In genomic region chr22:43526951-43527350, GRCh38 we compare ENCODE assay signal across 15 cellular contexts.
DNase-seq lines count a peak whose midpoint lies in the region; ATAC-seq and TF ChIP-seq lines count a peak whose summit lies in the region.
"Had no signal": no experiment of that assay in that cellular context is flagged by ENCODE, and none has a peak within 500 bp of the region (broad histone marks: within the 10 kb centered on the region; RNA-seq: fewer than 3 reads in every experiment).

No MANE protein-coding gene starts in this region.

- H3K4me1 ChIP-seq in thyroid gland, result peaks cover 10 to 11% of the 10 kb centered on the region in 2 donors
- H3K4me1 ChIP-seq: Caco-2 had no signal

- no peaks in the 10 kb centered on the region for H3K4me1 Mint-ChIP-seq in activated T-cell treated with anti-CD3 and anti-CD28 coated beads, Interleukin-2, amount 50 U/mL, for 4 hours (ENCODE audit: low read depth)

- H3K27me3 ChIP-seq in thyroid gland, result no peaks in the 10 kb centered on the region

- TF ChIP-seq POLR2A in thyroid gland (IDR thresholded peaks at IDR 0.05), result no peak

- no peaks in the 10 kb centered on the region for H3K9me3 ChIP-seq in thyroid gland
- H3K9me3 ChIP-seq: Caco-2 had no signal

- H3K9me3 Mint-ChIP-seq in activated T-cell treated with anti-CD3 and anti-CD28 coated beads, Interleukin-2, amount 50 U/mL, for 4 hours, result no peaks in the 10 kb centered on the region
- H3K9me3 Mint-ChIP-seq: CD4-positive, alpha-beta T cell; GM23338 had no signal

- intact Hi-C loops in posterior vena cava (cut with DNase I) (no loop called here), thyroid gland (cut with DNase I) (no loop called here)

- H3K4me3 Mint-ChIP-seq in activated T-cell treated with anti-CD3 and anti-CD28 coated beads, Interleukin-2, amount 50 U/mL, for 4 hours, result no peak overlapping the region
- H3K4me3 Mint-ChIP-seq: CD4-positive, alpha-beta T cell; GM23338; HFFc6 had no signal

- 88 to 100% methylated on average over 2 to 5 of the region's 5 CpGs for WGBS in thyroid gland, 2 donors

- peak; percentile 20 for DNase-seq in RPMI8226
- peak; percentile 37 for DNase-seq in islet precursor cell
- peak; percentile 48 for DNase-seq in posterior vena cava (ENCODE audit: low spot score)
- DNase-seq in thyroid gland, result no peak
- DNase-seq in activated T-cell treated with anti-CD3 and anti-CD28 coated beads, Interleukin-2, amount 50 U/mL, for 4 hours, result no peak
- no peak for DNase-seq in NK-92 (lab: John Stamatoyannopoulos, UW; ENCODE audit: unreplicated experiment)
- DNase-seq: ACHN; Caco-2; CD4-positive, alpha-beta T cell; H7; HFFc6; IMR-90 had no signal

- H3K36me3 Mint-ChIP-seq in activated T-cell treated with anti-CD3 and anti-CD28 coated beads, Interleukin-2, amount 50 U/mL, for 4 hours (ENCODE audit: insufficient read depth), result no peaks in the 10 kb centered on the region

- no peak for ATAC-seq in activated T-cell treated with anti-CD3 and anti-CD28 coated beads, Interleukin-2, amount 50 U/mL, for 4 hours
- ATAC-seq: GM23338, HCT116 had no signal

- no peak for TF ChIP-seq CTCF in thyroid gland (IDR thresholded peaks at IDR 0.05)

- no peaks in the 10 kb centered on the region for H3K36me3 ChIP-seq in thyroid gland

- H3K27ac ChIP-seq in thyroid gland, result no peak overlapping the region
- H3K27ac ChIP-seq: C4-2B had no signal

- H3K4me3 ChIP-seq in thyroid gland (replicated peaks in 1 of 3), result no peak overlapping the region
- H3K4me3 ChIP-seq: GM23338 had no signal

- H3K27me3 Mint-ChIP-seq in activated T-cell treated with anti-CD3 and anti-CD28 coated beads, Interleukin-2, amount 50 U/mL, for 4 hours (ENCODE audit: low read depth), result peaks cover 15% of the 10 kb centered on the region

Comparison
In these comparisons a context has a peak if more than half of its experiments do, and no peak if none do; other contexts are left out.
1. DNase-seq: peak in RPMI8226 (single experiment), islet precursor cell (single experiment) and posterior vena cava (single experiment); none in thyroid gland (0 of 2), activated T-cell treated with anti-CD3 and anti-CD28 coated beads, Interleukin-2, amount 50 U/mL, for 4 hours (single experiment) and NK-92 (single experiment).